1 cellular context compared by ENCODE assay signal in the genomic region with DNA sequence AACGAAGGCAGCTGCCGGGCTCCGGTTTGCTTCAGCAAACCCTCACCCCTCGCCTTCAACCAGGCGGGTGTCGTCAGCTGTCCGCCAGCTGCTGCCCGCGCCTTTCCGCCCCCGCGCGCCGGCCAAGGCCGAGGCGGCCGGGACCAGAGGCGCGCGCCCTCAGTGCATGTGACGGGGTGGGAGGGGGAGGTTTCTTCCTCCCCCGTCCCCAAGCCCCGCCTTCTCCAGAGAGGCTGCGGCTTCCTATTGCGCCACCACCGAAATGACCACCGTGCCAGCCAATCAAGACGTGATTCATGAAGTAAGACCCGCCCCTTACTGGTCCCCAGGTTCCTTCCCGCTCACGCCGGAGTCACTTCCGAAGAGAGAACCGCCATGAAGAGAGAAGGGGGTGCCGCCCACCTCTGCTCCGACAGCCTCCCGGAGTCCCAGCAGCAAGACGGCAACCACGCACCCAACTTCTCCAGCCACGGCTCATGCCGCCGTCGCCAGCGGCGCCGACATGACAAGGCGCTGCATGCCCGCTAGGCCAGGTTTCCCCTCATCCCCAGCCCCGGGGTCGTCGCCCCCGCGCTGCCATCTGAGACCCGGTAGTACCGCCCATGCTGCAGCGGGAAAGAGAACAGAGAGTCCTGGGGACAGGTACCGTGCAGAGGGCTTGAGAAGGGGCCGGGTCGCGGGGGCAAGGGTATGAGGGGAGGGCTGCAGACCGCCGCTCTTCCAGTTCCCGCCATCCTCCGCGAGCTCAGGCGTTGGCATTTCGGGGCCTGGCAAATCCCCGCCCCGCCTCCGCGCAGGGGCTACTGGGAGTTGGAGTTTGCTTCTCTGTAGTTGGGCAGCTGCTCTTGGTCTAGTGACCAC.
TF ChIP-seq lines count a peak whose summit lies in the region.

A gene with protein sequence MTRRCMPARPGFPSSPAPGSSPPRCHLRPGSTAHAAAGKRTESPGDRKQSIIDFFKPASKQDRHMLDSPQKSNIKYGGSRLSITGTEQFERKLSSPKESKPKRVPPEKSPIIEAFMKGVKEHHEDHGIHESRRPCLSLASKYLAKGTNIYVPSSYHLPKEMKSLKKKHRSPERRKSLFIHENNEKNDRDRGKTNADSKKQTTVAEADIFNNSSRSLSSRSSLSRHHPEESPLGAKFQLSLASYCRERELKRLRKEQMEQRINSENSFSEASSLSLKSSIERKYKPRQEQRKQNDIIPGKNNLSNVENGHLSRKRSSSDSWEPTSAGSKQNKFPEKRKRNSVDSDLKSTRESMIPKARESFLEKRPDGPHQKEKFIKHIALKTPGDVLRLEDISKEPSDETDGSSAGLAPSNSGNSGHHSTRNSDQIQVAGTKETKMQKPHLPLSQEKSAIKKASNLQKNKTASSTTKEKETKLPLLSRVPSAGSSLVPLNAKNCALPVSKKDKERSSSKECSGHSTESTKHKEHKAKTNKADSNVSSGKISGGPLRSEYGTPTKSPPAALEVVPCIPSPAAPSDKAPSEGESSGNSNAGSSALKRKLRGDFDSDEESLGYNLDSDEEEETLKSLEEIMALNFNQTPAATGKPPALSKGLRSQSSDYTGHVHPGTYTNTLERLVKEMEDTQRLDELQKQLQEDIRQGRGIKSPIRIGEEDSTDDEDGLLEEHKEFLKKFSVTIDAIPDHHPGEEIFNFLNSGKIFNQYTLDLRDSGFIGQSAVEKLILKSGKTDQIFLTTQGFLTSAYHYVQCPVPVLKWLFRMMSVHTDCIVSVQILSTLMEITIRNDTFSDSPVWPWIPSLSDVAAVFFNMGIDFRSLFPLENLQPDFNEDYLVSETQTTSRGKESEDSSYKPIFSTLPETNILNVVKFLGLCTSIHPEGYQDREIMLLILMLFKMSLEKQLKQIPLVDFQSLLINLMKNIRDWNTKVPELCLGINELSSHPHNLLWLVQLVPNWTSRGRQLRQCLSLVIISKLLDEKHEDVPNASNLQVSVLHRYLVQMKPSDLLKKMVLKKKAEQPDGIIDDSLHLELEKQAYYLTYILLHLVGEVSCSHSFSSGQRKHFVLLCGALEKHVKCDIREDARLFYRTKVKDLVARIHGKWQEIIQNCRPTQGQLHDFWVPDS (plus strand): TSS at position 355 of the 861 bp plus-strand sequence. CDS start 148 bp downstream, at position 503.

TF ChIP-seq in K562, 482 proteins besides CTCF, POLR2A, EP300 and RAD21 (continued from another document and continues in another):
- TF ChIP-seq, protein P1, sequence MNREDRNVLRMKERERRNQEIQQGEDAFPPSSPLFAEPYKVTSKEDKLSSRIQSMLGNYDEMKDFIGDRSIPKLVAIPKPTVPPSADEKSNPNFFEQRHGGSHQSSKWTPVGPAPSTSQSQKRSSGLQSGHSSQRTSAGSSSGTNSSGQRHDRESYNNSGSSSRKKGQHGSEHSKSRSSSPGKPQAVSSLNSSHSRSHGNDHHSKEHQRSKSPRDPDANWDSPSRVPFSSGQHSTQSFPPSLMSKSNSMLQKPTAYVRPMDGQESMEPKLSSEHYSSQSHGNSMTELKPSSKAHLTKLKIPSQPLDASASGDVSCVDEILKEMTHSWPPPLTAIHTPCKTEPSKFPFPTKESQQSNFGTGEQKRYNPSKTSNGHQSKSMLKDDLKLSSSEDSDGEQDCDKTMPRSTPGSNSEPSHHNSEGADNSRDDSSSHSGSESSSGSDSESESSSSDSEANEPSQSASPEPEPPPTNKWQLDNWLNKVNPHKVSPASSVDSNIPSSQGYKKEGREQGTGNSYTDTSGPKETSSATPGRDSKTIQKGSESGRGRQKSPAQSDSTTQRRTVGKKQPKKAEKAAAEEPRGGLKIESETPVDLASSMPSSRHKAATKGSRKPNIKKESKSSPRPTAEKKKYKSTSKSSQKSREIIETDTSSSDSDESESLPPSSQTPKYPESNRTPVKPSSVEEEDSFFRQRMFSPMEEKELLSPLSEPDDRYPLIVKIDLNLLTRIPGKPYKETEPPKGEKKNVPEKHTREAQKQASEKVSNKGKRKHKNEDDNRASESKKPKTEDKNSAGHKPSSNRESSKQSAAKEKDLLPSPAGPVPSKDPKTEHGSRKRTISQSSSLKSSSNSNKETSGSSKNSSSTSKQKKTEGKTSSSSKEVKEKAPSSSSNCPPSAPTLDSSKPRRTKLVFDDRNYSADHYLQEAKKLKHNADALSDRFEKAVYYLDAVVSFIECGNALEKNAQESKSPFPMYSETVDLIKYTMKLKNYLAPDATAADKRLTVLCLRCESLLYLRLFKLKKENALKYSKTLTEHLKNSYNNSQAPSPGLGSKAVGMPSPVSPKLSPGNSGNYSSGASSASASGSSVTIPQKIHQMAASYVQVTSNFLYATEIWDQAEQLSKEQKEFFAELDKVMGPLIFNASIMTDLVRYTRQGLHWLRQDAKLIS (CRISPR knock-in tag; IDR thresholded peaks at IDR 0.05) = no peak
- no peak for TF ChIP-seq ZNF239 (CRISPR knock-in tag; IDR thresholded peaks at IDR 0.05)
- no peak for TF ChIP-seq ZNF778 (CRISPR knock-in tag; IDR thresholded peaks at IDR 0.05)
- peak; percentile 43 for TF ChIP-seq CREM (IDR thresholded peaks at IDR 0.05; ENCODE audit: low read depth)
- peak in 2 of 3 experiments; percentile 37 to 74 for TF ChIP-seq YY1 (IDR thresholded peaks at IDR 0.05; ENCODE audit: borderline replicate concordance in 1 of 3, control insufficient read depth in 1 of 3, extremely low read depth in 1 of 3, insufficient read depth in 3 of 3, insufficient read length in 1 of 3, insufficient replicate concordance in 2 of 3, low read depth in 1 of 3, low read length in 2 of 3)
- no peak for TF ChIP-seq YBX1 (IDR thresholded peaks at IDR 0.05)
- TF ChIP-seq SREBF1 (IDR thresholded peaks at IDR 0.05; ENCODE audit: borderline replicate concordance, low read depth, low read length) = no peak
- no peak for TF ChIP-seq STAT5B (CRISPR knock-in tag; IDR thresholded peaks at IDR 0.05)
- TF ChIP-seq ZNF696 (CRISPR knock-in tag; conservative IDR thresholded peaks at IDR 0.05) = no peak
- peak; percentile 54; the same call in 1 of the 2 replicates for TF ChIP-seq GABPB1 (CRISPR knock-in tag; IDR thresholded peaks at IDR 0.05)
- TF ChIP-seq CBFA2T2 (conservative IDR thresholded peaks at IDR 0.05) = no peak
- TF ChIP-seq NBN (IDR thresholded peaks at IDR 0.05; ENCODE audit: low read depth) = no peak
- TF ChIP-seq NFRKB (IDR thresholded peaks at IDR 0.05; ENCODE audit: low read depth) = 0 out of 2 replicates have a peak, but pooled peaks have one; percentile 45
- peak; percentile 88; the same call in 1 of the 2 replicates for TF ChIP-seq KLF13 (tag; IDR thresholded peaks at IDR 0.05; ENCODE audit: borderline replicate concordance, low read depth)
- peak; percentile 94 for TF ChIP-seq CEBPG (CRISPR knock-in tag; IDR thresholded peaks at IDR 0.05)
- TF ChIP-seq CEBPG (tag; conservative IDR thresholded peaks at IDR 0.05 in 1 of 2, IDR thresholded peaks at IDR 0.05 in 1 of 2) = peak; percentile 87 to 92
- no peak for TF ChIP-seq PTTG1 (tag; IDR thresholded peaks at IDR 0.05; ENCODE audit: low read depth)
- no peak for TF ChIP-seq ZNF431 (CRISPR knock-in tag; IDR thresholded peaks at IDR 0.05)
- TF ChIP-seq, protein P2, sequence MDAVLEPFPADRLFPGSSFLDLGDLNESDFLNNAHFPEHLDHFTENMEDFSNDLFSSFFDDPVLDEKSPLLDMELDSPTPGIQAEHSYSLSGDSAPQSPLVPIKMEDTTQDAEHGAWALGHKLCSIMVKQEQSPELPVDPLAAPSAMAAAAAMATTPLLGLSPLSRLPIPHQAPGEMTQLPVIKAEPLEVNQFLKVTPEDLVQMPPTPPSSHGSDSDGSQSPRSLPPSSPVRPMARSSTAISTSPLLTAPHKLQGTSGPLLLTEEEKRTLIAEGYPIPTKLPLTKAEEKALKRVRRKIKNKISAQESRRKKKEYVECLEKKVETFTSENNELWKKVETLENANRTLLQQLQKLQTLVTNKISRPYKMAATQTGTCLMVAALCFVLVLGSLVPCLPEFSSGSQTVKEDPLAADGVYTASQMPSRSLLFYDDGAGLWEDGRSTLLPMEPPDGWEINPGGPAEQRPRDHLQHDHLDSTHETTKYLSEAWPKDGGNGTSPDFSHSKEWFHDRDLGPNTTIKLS (IDR thresholded peaks at IDR 0.05; ENCODE audit: borderline replicate concordance, low read depth) = no peak
- TF ChIP-seq NFYB (IDR thresholded peaks at IDR 0.05; ENCODE audit: extremely low read depth, insufficient read length) = peak; percentile 64
- TF ChIP-seq ZBTB17 (CRISPR knock-in tag; IDR thresholded peaks at IDR 0.05) = no peak
- no peak for TF ChIP-seq NR2C2 (CRISPR knock-in tag; IDR thresholded peaks at IDR 0.05)
- TF ChIP-seq NR2C2 (tag; IDR thresholded peaks at IDR 0.05) = peak; percentile 61
- TF ChIP-seq ZNF311 (CRISPR knock-in tag; IDR thresholded peaks at IDR 0.05) = no peak
- no peak for TF ChIP-seq CAMTA2 (CRISPR knock-in tag; conservative IDR thresholded peaks at IDR 0.05)
- TF ChIP-seq, protein P3, sequence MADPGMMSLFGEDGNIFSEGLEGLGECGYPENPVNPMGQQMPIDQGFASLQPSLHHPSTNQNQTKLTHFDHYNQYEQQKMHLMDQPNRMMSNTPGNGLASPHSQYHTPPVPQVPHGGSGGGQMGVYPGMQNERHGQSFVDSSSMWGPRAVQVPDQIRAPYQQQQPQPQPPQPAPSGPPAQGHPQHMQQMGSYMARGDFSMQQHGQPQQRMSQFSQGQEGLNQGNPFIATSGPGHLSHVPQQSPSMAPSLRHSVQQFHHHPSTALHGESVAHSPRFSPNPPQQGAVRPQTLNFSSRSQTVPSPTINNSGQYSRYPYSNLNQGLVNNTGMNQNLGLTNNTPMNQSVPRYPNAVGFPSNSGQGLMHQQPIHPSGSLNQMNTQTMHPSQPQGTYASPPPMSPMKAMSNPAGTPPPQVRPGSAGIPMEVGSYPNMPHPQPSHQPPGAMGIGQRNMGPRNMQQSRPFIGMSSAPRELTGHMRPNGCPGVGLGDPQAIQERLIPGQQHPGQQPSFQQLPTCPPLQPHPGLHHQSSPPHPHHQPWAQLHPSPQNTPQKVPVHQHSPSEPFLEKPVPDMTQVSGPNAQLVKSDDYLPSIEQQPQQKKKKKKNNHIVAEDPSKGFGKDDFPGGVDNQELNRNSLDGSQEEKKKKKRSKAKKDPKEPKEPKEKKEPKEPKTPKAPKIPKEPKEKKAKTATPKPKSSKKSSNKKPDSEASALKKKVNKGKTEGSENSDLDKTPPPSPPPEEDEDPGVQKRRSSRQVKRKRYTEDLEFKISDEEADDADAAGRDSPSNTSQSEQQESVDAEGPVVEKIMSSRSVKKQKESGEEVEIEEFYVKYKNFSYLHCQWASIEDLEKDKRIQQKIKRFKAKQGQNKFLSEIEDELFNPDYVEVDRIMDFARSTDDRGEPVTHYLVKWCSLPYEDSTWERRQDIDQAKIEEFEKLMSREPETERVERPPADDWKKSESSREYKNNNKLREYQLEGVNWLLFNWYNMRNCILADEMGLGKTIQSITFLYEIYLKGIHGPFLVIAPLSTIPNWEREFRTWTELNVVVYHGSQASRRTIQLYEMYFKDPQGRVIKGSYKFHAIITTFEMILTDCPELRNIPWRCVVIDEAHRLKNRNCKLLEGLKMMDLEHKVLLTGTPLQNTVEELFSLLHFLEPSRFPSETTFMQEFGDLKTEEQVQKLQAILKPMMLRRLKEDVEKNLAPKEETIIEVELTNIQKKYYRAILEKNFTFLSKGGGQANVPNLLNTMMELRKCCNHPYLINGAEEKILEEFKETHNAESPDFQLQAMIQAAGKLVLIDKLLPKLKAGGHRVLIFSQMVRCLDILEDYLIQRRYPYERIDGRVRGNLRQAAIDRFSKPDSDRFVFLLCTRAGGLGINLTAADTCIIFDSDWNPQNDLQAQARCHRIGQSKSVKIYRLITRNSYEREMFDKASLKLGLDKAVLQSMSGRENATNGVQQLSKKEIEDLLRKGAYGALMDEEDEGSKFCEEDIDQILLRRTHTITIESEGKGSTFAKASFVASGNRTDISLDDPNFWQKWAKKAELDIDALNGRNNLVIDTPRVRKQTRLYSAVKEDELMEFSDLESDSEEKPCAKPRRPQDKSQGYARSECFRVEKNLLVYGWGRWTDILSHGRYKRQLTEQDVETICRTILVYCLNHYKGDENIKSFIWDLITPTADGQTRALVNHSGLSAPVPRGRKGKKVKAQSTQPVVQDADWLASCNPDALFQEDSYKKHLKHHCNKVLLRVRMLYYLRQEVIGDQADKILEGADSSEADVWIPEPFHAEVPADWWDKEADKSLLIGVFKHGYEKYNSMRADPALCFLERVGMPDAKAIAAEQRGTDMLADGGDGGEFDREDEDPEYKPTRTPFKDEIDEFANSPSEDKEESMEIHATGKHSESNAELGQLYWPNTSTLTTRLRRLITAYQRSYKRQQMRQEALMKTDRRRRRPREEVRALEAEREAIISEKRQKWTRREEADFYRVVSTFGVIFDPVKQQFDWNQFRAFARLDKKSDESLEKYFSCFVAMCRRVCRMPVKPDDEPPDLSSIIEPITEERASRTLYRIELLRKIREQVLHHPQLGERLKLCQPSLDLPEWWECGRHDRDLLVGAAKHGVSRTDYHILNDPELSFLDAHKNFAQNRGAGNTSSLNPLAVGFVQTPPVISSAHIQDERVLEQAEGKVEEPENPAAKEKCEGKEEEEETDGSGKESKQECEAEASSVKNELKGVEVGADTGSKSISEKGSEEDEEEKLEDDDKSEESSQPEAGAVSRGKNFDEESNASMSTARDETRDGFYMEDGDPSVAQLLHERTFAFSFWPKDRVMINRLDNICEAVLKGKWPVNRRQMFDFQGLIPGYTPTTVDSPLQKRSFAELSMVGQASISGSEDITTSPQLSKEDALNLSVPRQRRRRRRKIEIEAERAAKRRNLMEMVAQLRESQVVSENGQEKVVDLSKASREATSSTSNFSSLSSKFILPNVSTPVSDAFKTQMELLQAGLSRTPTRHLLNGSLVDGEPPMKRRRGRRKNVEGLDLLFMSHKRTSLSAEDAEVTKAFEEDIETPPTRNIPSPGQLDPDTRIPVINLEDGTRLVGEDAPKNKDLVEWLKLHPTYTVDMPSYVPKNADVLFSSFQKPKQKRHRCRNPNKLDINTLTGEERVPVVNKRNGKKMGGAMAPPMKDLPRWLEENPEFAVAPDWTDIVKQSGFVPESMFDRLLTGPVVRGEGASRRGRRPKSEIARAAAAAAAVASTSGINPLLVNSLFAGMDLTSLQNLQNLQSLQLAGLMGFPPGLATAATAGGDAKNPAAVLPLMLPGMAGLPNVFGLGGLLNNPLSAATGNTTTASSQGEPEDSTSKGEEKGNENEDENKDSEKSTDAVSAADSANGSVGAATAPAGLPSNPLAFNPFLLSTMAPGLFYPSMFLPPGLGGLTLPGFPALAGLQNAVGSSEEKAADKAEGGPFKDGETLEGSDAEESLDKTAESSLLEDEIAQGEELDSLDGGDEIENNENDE (IDR thresholded peaks at IDR 0.05; ENCODE audit: low read depth, low read length) = no peak
- no peak for TF ChIP-seq KDM4B (IDR thresholded peaks at IDR 0.05; ENCODE audit: borderline replicate concordance in 2 of 2, low read depth in 1 of 2)
- no peak; the same call in 1 of the 2 replicates for TF ChIP-seq E2F3 (CRISPR knock-in tag; IDR thresholded peaks at IDR 0.05)
- no peak for TF ChIP-seq HEY1 (CRISPR knock-in tag; IDR thresholded peaks at IDR 0.05; ENCODE audit: borderline replicate concordance)
- no peak for TF ChIP-seq SMARCB1 (IDR thresholded peaks at IDR 0.05; ENCODE audit: insufficient read length, low read depth)
- TF ChIP-seq, protein P4, sequence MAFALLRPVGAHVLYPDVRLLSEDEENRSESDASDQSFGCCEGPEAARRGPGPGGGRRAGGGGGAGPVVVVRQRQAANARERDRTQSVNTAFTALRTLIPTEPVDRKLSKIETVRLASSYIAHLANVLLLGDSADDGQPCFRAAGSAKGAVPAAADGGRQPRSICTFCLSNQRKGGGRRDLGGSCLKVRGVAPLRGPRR (CRISPR knock-in tag; IDR thresholded peaks at IDR 0.05) = no peak
- peak; percentile 53; the same call in 1 of the 2 replicates for TF ChIP-seq POLR2AphosphoS5 (IDR thresholded peaks at IDR 0.05; ENCODE audit: control insufficient read depth, insufficient read depth, low read depth, low read length)
- TF ChIP-seq STAT5A (IDR thresholded peaks at IDR 0.05; ENCODE audit: borderline replicate concordance, low read length) = no peak
